ENCODE assay signal across 17 cellular contexts in genomic region chr20:51495921-51496545, GRCh38. TPM values are rescaled to one million over a fixed set of nuclear protein-coding genes. Genes with fewer than 3 reads are reported as not detected.
DNase-seq lines count a peak whose midpoint lies in the region; ATAC-seq, FAIRE-seq and TF ChIP-seq lines count a peak whose summit lies in the region.
"Had no signal": no experiment of that assay in that cellular context is flagged by ENCODE, and none has a peak within 500 bp of the region (broad histone marks: within the 10 kb centered on the region; RNA-seq: fewer than 3 reads in every experiment).

No MANE protein-coding gene starts in this region.

- no peak for DNase-seq in HepG2 (ENCODE audit: low spot score)
- DNase-seq in right lobe of liver = no peak
- DNase-seq in RWPE2 (ENCODE audit: low spot score) = peak; percentile 56
- DNase-seq in endothelial cell of umbilical vein (ENCODE audit: low read depth, low spot score) = no peak
- DNase-seq in C1 segment of cervical spinal cord (lab: John Stamatoyannopoulos, UW) = no peak
- no peak for DNase-seq in EL
- DNase-seq in OCI-M1 (lab: John Stamatoyannopoulos, UW) = no peak
- DNase-seq: HCEC 1CT; left cardiac atrium; NCI-H1092 treated with DMSO at 0.1 percent for 48 hours; Right ventricle myocardium superior; stimulated activated CD4-positive, alpha-beta T cell treated with anti-CD3 and anti-CD28 coated beads, Interleukin-4, amount 100 ng/mL, for 24 hours; stimulated activated naive CD4-positive, alpha-beta T cell treated with Interleukin-2 at 50 U/mL for 16 hours had no signal

- H3K4me3 ChIP-seq in HepG2 (replicated peaks in 1 of 3; ENCODE audit: insufficient read depth in 1 of 3, low read depth in 2 of 3, low read length in 3 of 3) (no peak overlapping the region), right lobe of liver (no peak overlapping the region), RWPE2 (ENCODE audit: severe bottlenecking) (no peak overlapping the region), endothelial cell of umbilical vein (replicated peaks in 1 of 3; ENCODE audit: insufficient read depth in 1 of 3, low read depth in 1 of 3, low read length in 3 of 3) (no peak overlapping the region)
- H3K4me3 ChIP-seq: breast epithelium, right atrium auricular region had no signal

- POLR2A ChIA-PET in HepG2 (lab: Yijun Ruan, JAX) (no interaction called here), endothelial cell of umbilical vein (lab: Charles Lee) (interaction anchor here (0.6 kb wide), 1 partner anchor 27 kb away, joined by 4 read pairs; no protein-coding TSS in a partner anchor)

- no peak for TF ChIP-seq RAD21 in HepG2 (CRISPR knock-in tag; IDR thresholded peaks at IDR 0.05)

- intact Hi-C loops in HepG2 (cut with micrococcal nuclease; ENCODE audit: unreplicated experiment) = no loop called here
- intact Hi-C loops in right lobe of liver (cut with DNase I) = no loop called here
- intact Hi-C loops in endothelial cell of umbilical vein (cut with micrococcal nuclease) = no loop called here

- no peaks in the 10 kb centered on the region for H3K27me3 ChIP-seq in HepG2 (ENCODE audit: control insufficient read depth in 1 of 2, insufficient read depth in 2 of 2, low read length in 2 of 2)
- no peaks in the 10 kb centered on the region for H3K27me3 ChIP-seq in right lobe of liver
- no peaks in the 10 kb centered on the region for H3K27me3 ChIP-seq in RWPE2 (ENCODE audit: insufficient read depth, poor library complexity, severe bottlenecking)
- no peaks in the 10 kb centered on the region for H3K27me3 ChIP-seq in endothelial cell of umbilical vein (ENCODE audit: control insufficient read depth in 2 of 2, insufficient read depth in 2 of 2, low read length in 2 of 2)
- H3K27me3 ChIP-seq: breast epithelium, right atrium auricular region had no signal

- BruUV-seq in HepG2 (replicated peaks; lab: Mats Ljungman, UMichigan) (no TSS peak), endothelial cell of umbilical vein (replicated peaks; lab: Mats Ljungman, UMichigan) (no TSS peak)

- H3K9ac ChIP-seq in HepG2 (ENCODE audit: insufficient read depth, low read depth, low read length) = no peak overlapping the region
- no peak overlapping the region for H3K9ac ChIP-seq in endothelial cell of umbilical vein (replicated peaks; ENCODE audit: extremely low read depth, insufficient read depth, low read length)

- H3K36me3 ChIP-seq in HepG2 (replicated peaks in 1 of 2; ENCODE audit: control insufficient read depth in 1 of 2, insufficient read depth in 2 of 2, low read length in 2 of 2) = peaks cover 0 to 3% of the 10 kb centered on the region in 2 experiments; a peak in 2 of 5 replicates
- H3K36me3 ChIP-seq in right lobe of liver = no peaks in the 10 kb centered on the region
- no peaks in the 10 kb centered on the region for H3K36me3 ChIP-seq in RWPE2 (ENCODE audit: low read depth)
- no peaks in the 10 kb centered on the region for H3K36me3 ChIP-seq in endothelial cell of umbilical vein (ENCODE audit: control insufficient read depth in 2 of 2, extremely low read depth in 1 of 2, insufficient read depth in 2 of 2, low read length in 2 of 2)
- H3K36me3 ChIP-seq: breast epithelium, right atrium auricular region had no signal

- H3K4me1 ChIP-seq in HepG2 (ENCODE audit: insufficient read depth, low read length) (no peaks in the 10 kb centered on the region), right lobe of liver (no peaks in the 10 kb centered on the region), RWPE2 (ENCODE audit: insufficient read depth, poor library complexity, severe bottlenecking) (peaks cover 4% of the 10 kb centered on the region), endothelial cell of umbilical vein (ENCODE audit: control insufficient read depth, extremely low read depth, insufficient read depth, low read length) (peaks cover 33% of the 10 kb centered on the region)

- no peaks in the 10 kb centered on the region for H3K9me1 ChIP-seq in endothelial cell of umbilical vein (replicated peaks; ENCODE audit: control insufficient read depth, extremely low read depth, insufficient read depth, low read length)

- H3K4me2 ChIP-seq in HepG2 (ENCODE audit: low read depth, low read length) (no peak overlapping the region), endothelial cell of umbilical vein (ENCODE audit: insufficient read depth, low read length) (no peak overlapping the region)

- no peak overlapping the region for H2AFZ ChIP-seq in HepG2 (ENCODE audit: low read length)
- no peak overlapping the region for H2AFZ ChIP-seq in endothelial cell of umbilical vein (ENCODE audit: low read depth, low read length)

- TF ChIP-seq POLR2A in HepG2 (IDR thresholded peaks at IDR 0.05; ENCODE audit: insufficient read depth in 1 of 2, low read depth in 2 of 2, low read length in 2 of 2) = no peak
- TF ChIP-seq POLR2A in right lobe of liver (IDR thresholded peaks at IDR 0.05) = no peak
- TF ChIP-seq POLR2A in endothelial cell of umbilical vein (IDR thresholded peaks at IDR 0.05; ENCODE audit: low read depth, low read length) = no peak

- TF ChIP-seq CTCF in HepG2 (CRISPR knock-in tag; IDR thresholded peaks at IDR 0.05) (no peak), right lobe of liver (IDR thresholded peaks at IDR 0.05) (no peak), RWPE2 (IDR thresholded peaks at IDR 0.05; ENCODE audit: poor library complexity, severe bottlenecking) (no peak), endothelial cell of umbilical vein (IDR thresholded peaks at IDR 0.05; ENCODE audit: extremely low read depth in 1 of 2, insufficient read depth in 1 of 2, low read depth in 1 of 2, low read length in 2 of 2) (no peak)

- H3K27ac ChIP-seq in HepG2 (ENCODE audit: extremely low read length, insufficient read depth, low read length) (no peak overlapping the region), right lobe of liver (no peak overlapping the region), RWPE2 (ENCODE audit: poor library complexity, severe bottlenecking) (no peak overlapping the region), endothelial cell of umbilical vein (ENCODE audit: insufficient read depth, low read depth, low read length) (no peak overlapping the region)
- H3K27ac ChIP-seq: right atrium auricular region had no signal

- 90% methylated on average over 7 of the region's 7 CpGs for WGBS in HepG2 (ENCODE audit: low lambda C conversion rate)
- WGBS in right lobe of liver (ENCODE audit: insufficient coverage, low coverage, low lambda C conversion rate, missing lambda C conversion rate) = 67% methylated on average over 6 of the region's 7 CpGs

- CTCF ChIA-PET in HepG2 (lab: Yijun Ruan, JAX; ENCODE audit: low intra/inter-chr PET ratio, low total read pairs) = no interaction called here
- CTCF ChIA-PET in endothelial cell of umbilical vein (lab: Charles Lee) = interaction anchor here (1.8 kb wide), 1 partner anchor 99 kb away, joined by 5 read pairs; no protein-coding TSS in a partner anchor

- no peaks in the 10 kb centered on the region for H4K20me1 ChIP-seq in HepG2 (ENCODE audit: insufficient read depth, low read length)
- no peaks in the 10 kb centered on the region for H4K20me1 ChIP-seq in endothelial cell of umbilical vein (replicated peaks; ENCODE audit: control insufficient read depth, extremely low read depth, insufficient read depth, low read length)

- dilution Hi-C loops in endothelial cell of umbilical vein (cut with MboI; ENCODE audit: extremely low pct_ligation_motif_present, low sequenced_read_pairs) = no loop called here

- ATAC-seq in HepG2 (no peak), right lobe of liver (no peak), RWPE2 (ENCODE audit: low read depth) (no peak), GM18511 (IDR thresholded peaks at IDR 0.05; ENCODE audit: unreplicated experiment) (no peak)
- ATAC-seq: left cardiac atrium had no signal

- no peaks in the 10 kb centered on the region for H3K79me2 ChIP-seq in HepG2 (ENCODE audit: insufficient read depth, low read length)
- H3K79me2 ChIP-seq in endothelial cell of umbilical vein (ENCODE audit: control insufficient read depth, insufficient read depth, low read length) = no peaks in the 10 kb centered on the region

- H3K9me3 ChIP-seq in HepG2 (ENCODE audit: low read length) = no peaks in the 10 kb centered on the region
- H3K9me3 ChIP-seq in right lobe of liver = no peaks in the 10 kb centered on the region
- no peaks in the 10 kb centered on the region for H3K9me3 ChIP-seq in RWPE2 (ENCODE audit: severe bottlenecking)
- no peaks in the 10 kb centered on the region for H3K9me3 ChIP-seq in endothelial cell of umbilical vein (replicated peaks; ENCODE audit: control insufficient read depth, insufficient read depth, low read length)
- H3K9me3 ChIP-seq: breast epithelium, right atrium auricular region had no signal

- FAIRE-seq in HepG2 (lab: Jason Lieb, UNC) (peak; percentile 53), endothelial cell of umbilical vein (lab: Jason Lieb, UNC) (peak; percentile 46)

- in situ Hi-C loops in HepG2 (cut with HindIII; ENCODE audit: extremely low pct_ligation_motif_present, low pct_unique_long_range_greater_than_20kb) = no loop called here

- TF ChIP-seq EP300 in HepG2 (IDR thresholded peaks at IDR 0.05; ENCODE audit: low read depth in 2 of 2, low read length in 2 of 2) (no peak), HepG2 (CRISPR knock-in tag; IDR thresholded peaks at IDR 0.05; ENCODE audit: borderline replicate concordance) (no peak)

RNA-seq across cellular contexts. Expression of gene NFATC2, which starts 46.5 kb away (rescaled TPM):
- total RNA-seq in HepG2 (2016; rRNA removed; fragmentation: Illumina TruSeq; extraction: Trizol) (3.3 and 8.0 TPM in 2 replicates), right lobe of liver (1 to 10 TPM; 3.9 to 7.1 (median 4.7) TPM), endothelial cell of umbilical vein (12.9 and 13.0 TPM in 2 replicates)
- total RNA-seq in HepG2 (2016; cell fraction: cytosol; rRNA removed; fragmentation: Illumina TruSeq; extraction: Trizol; ENCODE audit: low read depth) = 4.1 and 4.9 TPM in 2 replicates
- total RNA-seq in HepG2 (2016; cell fraction: insoluble cytoplasmic fraction; rRNA removed; fragmentation: Illumina TruSeq; extraction: Trizol) = 2.6 and 7.7 TPM in 2 replicates
- 4.2 TPM in 2 replicates for total RNA-seq in HepG2 (2016; cell fraction: membrane; rRNA removed; fragmentation: Illumina TruSeq; extraction: Trizol)
- total RNA-seq in HepG2 (2016; cell fraction: nucleus; rRNA removed; fragmentation: Illumina TruSeq; extraction: Trizol) = 8.5 and 9.9 TPM in 2 replicates
- polyA plus RNA-seq in HepG2 (2011; rRNA removed) (1.9 TPM in 2 replicates), endothelial cell of umbilical vein (2.0 and 3.1 TPM in 2 replicates)
- 0.85 and 1.7 TPM in 2 replicates for polyA plus RNA-seq in HepG2 (2011; cell fraction: cytosol; rRNA removed)
- polyA plus RNA-seq in HepG2 (2011; cell fraction: nucleus; rRNA removed) = 6.8 and 7.7 TPM in 2 replicates
- 5.7 and 6.1 TPM in 2 replicates for polyA plus RNA-seq in HepG2 (2012)
- 0.31 and 0.43 TPM in 2 replicates for polyA plus RNA-seq in HepG2 (2016; cell fraction: cytosol; fragmentation: Illumina TruSeq; extraction: Trizol; ENCODE audit: low read depth)
- 7.2 and 8.9 TPM in 2 replicates for polyA plus RNA-seq in HepG2 (2016; cell fraction: insoluble cytoplasmic fraction; fragmentation: Illumina TruSeq; extraction: Trizol; ENCODE audit: low read depth)
- 1.2 and 1.4 TPM in 2 replicates for polyA plus RNA-seq in HepG2 (2016; cell fraction: membrane; fragmentation: Illumina TruSeq; extraction: Trizol; ENCODE audit: low read depth)
- 11.5 and 12.3 TPM in 2 replicates for polyA plus RNA-seq in HepG2 (2016; cell fraction: nucleus; fragmentation: Illumina TruSeq; extraction: Trizol; ENCODE audit: insufficient read depth, low read depth)
- 3.3 TPM in 1 of 2 replicates, not detected in the other for polyA minus RNA-seq in HepG2 (2011; rRNA and poly(A)+ RNA removed; ENCODE audit: low replicate concordance)
- polyA minus RNA-seq in HepG2 (2011; cell fraction: cytosol; rRNA and poly(A)+ RNA removed) = 4.3 and 5.8 TPM in 2 replicates
- 7.7 and 8.2 TPM in 2 replicates for polyA minus RNA-seq in HepG2 (2011; cell fraction: nucleus; rRNA and poly(A)+ RNA removed)
- polyA plus RNA-seq in endothelial cell of umbilical vein (2011; cell fraction: cytosol; rRNA removed) = 3.6 and 3.7 TPM in 2 replicates
- polyA plus RNA-seq in endothelial cell of umbilical vein (2011; cell fraction: nucleus; rRNA removed) = 8.8 and 9.8 TPM in 2 replicates
- polyA plus RNA-seq in endothelial cell of umbilical vein (2012) = 5.0 and 6.5 TPM in 2 replicates
- 4.4 and 8.0 TPM in 2 replicates for polyA minus RNA-seq in endothelial cell of umbilical vein
- not detected for polyA minus RNA-seq in endothelial cell of umbilical vein (2011; cell fraction: cytosol; rRNA and poly(A)+ RNA removed)
- 16.8 and 24.5 TPM in 2 replicates for polyA minus RNA-seq in endothelial cell of umbilical vein (2011; cell fraction: nucleus; rRNA and poly(A)+ RNA removed)
- polyA plus RNA-seq: neural cell had no signal
